8 cellular contexts compared by ENCODE assay signal in the genomic region with DNA sequence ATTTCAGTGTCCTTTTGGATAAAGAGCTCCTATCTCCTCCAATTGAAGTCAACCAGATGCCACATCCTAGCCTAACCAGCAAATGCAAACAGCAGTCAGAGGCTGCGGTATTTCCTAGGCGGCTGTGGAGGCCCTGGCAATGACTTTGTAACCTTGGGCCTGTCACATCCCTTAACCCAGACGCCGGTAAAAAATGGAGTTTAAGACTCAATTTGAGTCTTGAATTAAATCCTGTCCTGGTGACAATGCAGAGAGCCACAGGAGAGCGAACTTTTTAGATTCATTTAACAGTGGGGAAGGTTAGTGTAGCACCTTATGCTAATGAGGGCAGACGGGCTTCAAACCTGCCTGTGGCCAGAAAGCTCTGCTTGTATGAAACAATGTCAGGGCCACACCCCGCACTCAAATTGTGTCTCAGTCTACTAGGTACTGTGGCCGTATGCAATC. TPM values are rescaled to one million over a fixed set of nuclear protein-coding genes. Genes with fewer than 3 reads are reported as not detected.
A peak's percentile ranks its signal among the peaks of the same experiment; 100 is the strongest.
DNase-seq lines count a peak whose midpoint lies in the region; ATAC-seq and TF ChIP-seq lines count a peak whose summit lies in the region.

No MANE protein-coding gene starts in this region.

- peaks cover 39% of the 10 kb centered on the region for H3K4me1 ChIP-seq in CD4-positive, CD25-positive, alpha-beta regulatory T cell (ENCODE audit: control insufficient read depth, insufficient read depth, low read length, poor library complexity, severe bottlenecking)
- peaks cover 21% of the 10 kb centered on the region for H3K4me1 ChIP-seq in IMR-90 (ENCODE audit: control insufficient read depth, insufficient read depth, low read length)
- H3K4me1 ChIP-seq in PC-9 (replicated peaks; ENCODE audit: insufficient read depth) = no peaks in the 10 kb centered on the region

- H3F3A ChIP-seq in PC-9 (ENCODE audit: insufficient read depth, low read depth) = no peaks in the 10 kb centered on the region

- H3K14ac ChIP-seq in IMR-90 (replicated peaks; ENCODE audit: low read depth, low read length) = peak overlapping the region; percentile 86

- H3K36me3 ChIP-seq in CD4-positive, CD25-positive, alpha-beta regulatory T cell (ENCODE audit: control insufficient read depth, insufficient read depth, low read length) = no peaks in the 10 kb centered on the region
- no peaks in the 10 kb centered on the region; the same call in 1 of the 2 replicates for H3K36me3 ChIP-seq in IMR-90 (ENCODE audit: control insufficient read depth, insufficient read depth, low read length)
- H3K36me3 ChIP-seq in PC-9 (ENCODE audit: low read depth) = no peaks in the 10 kb centered on the region

- H3K36me3 Mint-ChIP-seq in CD4-positive, CD25-positive, alpha-beta regulatory T cell = peaks cover 7% of the 10 kb centered on the region
- H3K36me3 Mint-ChIP-seq in activated naive CD4-positive, alpha-beta T cell treated with anti-CD3 and anti-CD28 coated beads, Interleukin-2, amount 50 U/mL, for 72 hours = peaks cover 0 to 7% of the 10 kb centered on the region in 2 donors
- peaks cover 3% of the 10 kb centered on the region for H3K36me3 Mint-ChIP-seq in memory B cell

- CTCF ChIA-PET in IMR-90 (lab: Yijun Ruan, JAX) = interaction anchor here (0.5 to 0.7 kb wide), 4 partner anchors 33 to 465 kb away, joined by 3 to 4 read pairs (median 3); no protein-coding TSS in a partner anchor
- CTCF ChIA-PET in PC-9 (lab: Charles Lee) = no interaction called here

- no peaks in the 10 kb centered on the region for H3K27me3 ChIP-seq in CD4-positive, CD25-positive, alpha-beta regulatory T cell (ENCODE audit: control insufficient read depth, insufficient read depth, low read length)
- H3K27me3 ChIP-seq in IMR-90 (ENCODE audit: control insufficient read depth, insufficient read depth, low read length) = no peaks in the 10 kb centered on the region
- no peaks in the 10 kb centered on the region; the same call in 1 of the 2 replicates for H3K27me3 ChIP-seq in PC-9 (ENCODE audit: insufficient read depth, low read depth)

- intact Hi-C loops in IMR-90 (cut with micrococcal nuclease) = loop anchor here (1.0 to 5.0 kb wide), 3 partner anchors 35 to 97 kb away; no protein-coding TSS in a partner anchor
- intact Hi-C loops in PC-9 (cut with micrococcal nuclease; ENCODE audit: unreplicated experiment) = no loop called here

- H3K9me2 ChIP-seq in PC-9 (ENCODE audit: insufficient read depth) = no peaks in the 10 kb centered on the region

- H2AFZ ChIP-seq in IMR-90 (replicated peaks; ENCODE audit: low read length, poor library complexity) = no peak overlapping the region
- H2AFZ ChIP-seq in PC-9 = no peak overlapping the region

- peak in 1 of 3 donors; percentile 70 for DNase-seq in CD4-positive, CD25-positive, alpha-beta regulatory T cell
- DNase-seq in IMR-90 = no peak
- no peak for DNase-seq in activated naive CD4-positive, alpha-beta T cell treated with anti-CD3 and anti-CD28 coated beads, Interleukin-2, amount 50 U/mL, for 72 hours (ENCODE audit: low spot score in 2 of 2)
- DNase-seq in memory B cell (ENCODE audit: low spot score in 2 of 2) = no peak
- no peak for DNase-seq in retina
- DNase-seq in NCI-H1930 (lab: John Stamatoyannopoulos, UW) = no peak
- no peak for DNase-seq in PC-9

- peak overlapping the region; percentile 62 for H4K5ac ChIP-seq in IMR-90 (ENCODE audit: low read depth, low read length)

- H3K18ac ChIP-seq in IMR-90 (ENCODE audit: low read depth, low read length) = peak overlapping the region; percentile 66; the same call in 1 of the 2 replicates

- peak overlapping the region; percentile 77 for H2BK5ac ChIP-seq in IMR-90 (ENCODE audit: low read depth, low read length, poor library complexity, severe bottlenecking)

- dilution Hi-C loops in IMR-90 (cut with HindIII; ENCODE audit: low sequenced_read_pairs, unreplicated experiment) = no loop called here

- H2BK20ac ChIP-seq in IMR-90 (ENCODE audit: low read depth, low read length) = peak overlapping the region; percentile 66; the same call in 1 of the 2 replicates

- in situ Hi-C loops in IMR-90 (cut with MboI; ENCODE audit: low sequenced_read_pairs) = no loop called here

- H3K4me1 Mint-ChIP-seq in CD4-positive, CD25-positive, alpha-beta regulatory T cell = peaks cover 31 to 75% (median 45%) of the 10 kb centered on the region in 4 donors
- peaks cover 35% of the 10 kb centered on the region for H3K4me1 Mint-ChIP-seq in memory B cell

- peak overlapping the region; percentile 83 for H2BK120ac ChIP-seq in IMR-90 (ENCODE audit: low read depth, low read length)

- ATAC-seq in CD4-positive, CD25-positive, alpha-beta regulatory T cell (ENCODE audit: low read depth in 2 of 2) = peak in 1 of 2 donors; percentile 11
- no peak for ATAC-seq in IMR-90 (ENCODE audit: low read depth)
- peak in 1 of 2 donors; percentile 41 for ATAC-seq in activated naive CD4-positive, alpha-beta T cell treated with anti-CD3 and anti-CD28 coated beads, Interleukin-2, amount 50 U/mL, for 72 hours
- no peak for ATAC-seq in memory B cell (ENCODE audit: low read depth)
- ATAC-seq in HG02884 (IDR thresholded peaks at IDR 0.05; ENCODE audit: unreplicated experiment) = no peak

- peak overlapping the region; percentile 81; the same call in 1 of the 2 replicates for H3K56ac ChIP-seq in IMR-90 (ENCODE audit: extremely low read depth, insufficient read depth, low read length)

- POLR2A ChIA-PET in IMR-90 (lab: Charles Lee; ENCODE audit: unreplicated experiment) (interaction anchor here (0.6 to 0.9 kb wide), 2 partner anchors 77 to 155 kb away, joined by 3 to 11 read pairs; no protein-coding TSS in a partner anchor), PC-9 (lab: Charles Lee; ENCODE audit: unreplicated experiment) (no interaction called here)

- H3K9me1 ChIP-seq in IMR-90 (ENCODE audit: insufficient read depth, low read length) = peaks cover 13% of the 10 kb centered on the region

- H3K4me2 ChIP-seq in IMR-90 (ENCODE audit: low read depth, low read length) (peak overlapping the region; percentile 98), PC-9 (no peak overlapping the region)

- H3K9ac ChIP-seq in IMR-90 (ENCODE audit: low read depth, low read length) = peak overlapping the region; percentile 90

- H2AK5ac ChIP-seq in IMR-90 (ENCODE audit: low read depth, low read length) = peak overlapping the region; percentile 86; the same call in 1 of the 2 replicates

- peaks cover 5 to 24% of the 10 kb centered on the region in 2 experiments; a peak in 2 of 4 replicates for H3K79me1 ChIP-seq in IMR-90 (ENCODE audit: low read depth in 1 of 2, low read length in 2 of 2)

- peak overlapping the region; percentile 58 to 78 (median 65) for H3K27ac Mint-ChIP-seq in CD4-positive, CD25-positive, alpha-beta regulatory T cell
- peak overlapping the region; percentile 49 to 78 for H3K27ac Mint-ChIP-seq in activated naive CD4-positive, alpha-beta T cell treated with anti-CD3 and anti-CD28 coated beads, Interleukin-2, amount 50 U/mL, for 72 hours
- peak overlapping the region; percentile 62 for H3K27ac Mint-ChIP-seq in memory B cell

- H4K20me1 ChIP-seq in IMR-90 (ENCODE audit: insufficient read depth, low read length) = peaks cover 19% of the 10 kb centered on the region; the same call in 1 of the 2 replicates
- no peaks in the 10 kb centered on the region for H4K20me1 ChIP-seq in PC-9 (ENCODE audit: insufficient read depth)

- H3K4ac ChIP-seq in IMR-90 (ENCODE audit: low read depth, low read length) = peak overlapping the region; percentile 89

- TF ChIP-seq POLR2A in IMR-90 (IDR thresholded peaks at IDR 0.05; ENCODE audit: low read depth, low read length) = no peak

- peak overlapping the region; percentile 80; the same call in 2 of the 3 replicates for H2BK15ac ChIP-seq in IMR-90 (ENCODE audit: low read depth, low read length)

- 100% methylated on average over 1 of the region's 8 CpGs; no CpG with 5 or more reads in 1 of the 2 experiments for WGBS in IMR-90 (ENCODE audit: extremely low coverage in 2 of 2, insufficient read length in 1 of 2), 2 experiments

- H3K9me3 ChIP-seq in CD4-positive, CD25-positive, alpha-beta regulatory T cell (ENCODE audit: control insufficient read depth in 2 of 2, low read length in 2 of 2) = no peaks in the 10 kb centered on the region
- H3K9me3 ChIP-seq in IMR-90 (ENCODE audit: control insufficient read depth, insufficient read depth, low read length) (no peaks in the 10 kb centered on the region), PC-9 (ENCODE audit: insufficient read depth, low read depth) (no peaks in the 10 kb centered on the region)

- no peak for TF ChIP-seq RAD21 in IMR-90 (IDR thresholded peaks at IDR 0.05; ENCODE audit: low read length)

- BruUV-seq in IMR-90 (replicated peaks; lab: Mats Ljungman, UMichigan) = no TSS peak
- BruUV-seq in PC-9 (replicated peaks; lab: Mats Ljungman, UMichigan) = no TSS peak

- peaks cover 4% of the 10 kb centered on the region for H3K27me3 Mint-ChIP-seq in CD4-positive, CD25-positive, alpha-beta regulatory T cell
- no peaks in the 10 kb centered on the region for H3K27me3 Mint-ChIP-seq in memory B cell

- H2AK9ac ChIP-seq in IMR-90 (replicated peaks; ENCODE audit: low read depth, low read length, poor library complexity) = peak overlapping the region; percentile 77

- peak overlapping the region; percentile 83 for H3K23ac ChIP-seq in IMR-90 (ENCODE audit: low read depth, low read length)

- peaks cover 0 to 1% (median 0%) of the 10 kb centered on the region in 7 donors for H3K9me3 Mint-ChIP-seq in CD4-positive, CD25-positive, alpha-beta regulatory T cell
- H3K9me3 Mint-ChIP-seq in activated naive CD4-positive, alpha-beta T cell treated with anti-CD3 and anti-CD28 coated beads, Interleukin-2, amount 50 U/mL, for 72 hours = peaks cover 0 to 3% of the 10 kb centered on the region in 2 donors
- no peaks in the 10 kb centered on the region for H3K9me3 Mint-ChIP-seq in memory B cell

- no peak for TF ChIP-seq CTCF in IMR-90 (conservative IDR thresholded peaks at IDR 0.05; ENCODE audit: low read depth, low read length)
- TF ChIP-seq CTCF in PC-9 (conservative IDR thresholded peaks at IDR 0.05) = no peak

- H3K4me3 ChIP-seq in CD4-positive, CD25-positive, alpha-beta regulatory T cell (ENCODE audit: low read depth, low read length) = peak overlapping the region; percentile 80
- peak overlapping the region; percentile 96 for H3K4me3 ChIP-seq in IMR-90 (ENCODE audit: insufficient read depth, low read depth, low read length)
- no peak overlapping the region for H3K4me3 ChIP-seq in PC-9

- no peaks in the 10 kb centered on the region for H3K79me2 ChIP-seq in PC-9 (ENCODE audit: low read depth)

- peak overlapping the region; percentile 79 for H3K27ac ChIP-seq in CD4-positive, CD25-positive, alpha-beta regulatory T cell (ENCODE audit: insufficient read depth, low read length, poor library complexity, severe bottlenecking)
- H3K27ac ChIP-seq in IMR-90 (ENCODE audit: insufficient read depth, low read length) = peak overlapping the region; percentile 91
- H3K27ac ChIP-seq in PC-9 = no peak overlapping the region

- peak overlapping the region; percentile 90 to 96 (median 96) for H3K4me3 Mint-ChIP-seq in CD4-positive, CD25-positive, alpha-beta regulatory T cell
- peak overlapping the region; percentile 81 for H3K4me3 Mint-ChIP-seq in memory B cell

- peak overlapping the region; percentile 82 for H4K91ac ChIP-seq in IMR-90 (ENCODE audit: insufficient read depth, low read depth, low read length)

- H4K8ac ChIP-seq in IMR-90 (ENCODE audit: low read depth in 2 of 2, low read length in 2 of 2) = peak overlapping the region; percentile 15 to 64; a peak in 2 of 4 replicates

RNA-seq across cellular contexts. Expression of a gene that starts 1.3 kb away (rescaled TPM):
- 64.6 TPM for total RNA-seq in CD4-positive, CD25-positive, alpha-beta regulatory T cell
- 100 to 1,000 TPM in 1 of 4 donors, 10 to 100 TPM in 3; 53.0 to 184 (median 91.0) TPM for polyA plus RNA-seq in CD4-positive, CD25-positive, alpha-beta regulatory T cell
- total RNA-seq in IMR-90 (2012; rRNA removed) (145 and 216 TPM in 2 replicates), PC-9 (2021) (0.83 and 1.3 TPM in 2 replicates)
- 264 and 278 TPM in 2 replicates for polyA plus RNA-seq in IMR-90 (2012; rRNA removed)
- 100 and 104 TPM in 2 replicates for polyA plus RNA-seq in IMR-90 (2012; cell fraction: cytosol; rRNA removed)
- 23.5 and 101 TPM in 2 replicates for polyA plus RNA-seq in IMR-90 (2012; cell fraction: nucleus; rRNA removed; ENCODE audit: low replicate concordance)
- total RNA-seq in activated naive CD4-positive, alpha-beta T cell treated with anti-CD3 and anti-CD28 coated beads, Interleukin-2, amount 50 U/mL, for 72 hours = 10 to 100 TPM; 46.2 to 76.0 TPM

Comparison
In these comparisons a context has a peak if more than half of its experiments do, and no peak if none do; other contexts are left out.
1. RNA of a gene that starts 1.3 kb away (total RNA-seq): 145 to 216 TPM in IMR-90, 46.2 to 76.0 TPM in activated naive CD4-positive, alpha-beta T cell treated with anti-CD3 and anti-CD28 coated beads, Interleukin-2, amount 50 U/mL, for 72 hours and 64.6 TPM in CD4-positive, CD25-positive, alpha-beta regulatory T cell (single experiment); 0.83 to 1.3 TPM in PC-9; every median in the first group is over 10 times any median in the second.
2. Peak in every context shown above with its lines, with median percentiles within 50 percentile points of each other: H3K27ac Mint-ChIP-seq.